Comparison of ENCODE assay signal across 23 cellular contexts in the genomic region with DNA sequence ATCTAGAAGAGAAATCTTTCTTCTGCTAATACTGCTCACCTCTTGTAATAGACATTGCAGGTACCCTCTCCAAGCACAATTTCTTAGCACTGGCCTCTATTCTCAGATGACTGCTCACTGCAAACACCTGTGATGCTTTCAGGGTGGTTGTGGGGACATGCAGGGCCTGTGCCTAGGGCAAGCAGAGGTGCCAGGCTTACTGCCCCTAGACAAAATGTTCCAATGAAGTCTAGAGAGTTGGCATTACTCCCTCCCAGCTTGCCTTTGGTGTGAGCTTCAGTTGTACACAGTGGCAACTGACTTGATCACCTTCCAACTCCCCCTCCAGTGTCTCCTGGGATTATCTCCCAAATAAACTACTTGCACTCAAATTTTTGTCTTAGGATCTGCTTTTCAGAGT. TPM values are rescaled to one million over a fixed set of nuclear protein-coding genes. Genes with fewer than 3 reads are reported as not detected.
"Had no signal": no experiment of that assay in that cellular context is flagged by ENCODE, and none has a peak within 500 bp of the region (broad histone marks: within the 10 kb centered on the region; RNA-seq: fewer than 3 reads in every experiment).

No MANE protein-coding gene starts in this region.

- H2AFZ ChIP-seq: PC-9 had no signal

- FAIRE-seq: HepG2 had no signal

- DNase-seq: IMR-90; Kasumi-1; MM.1S; NCI-H1092 treated with DMSO at 0.1 percent for 48 hours; NCI-H1436 treated with DMSO at 0.1 percent for 48 hours; NCI-H1694; NCI-H187 treated with DMSO at 0.1 percent for 48 hours; NCI-H2029 treated with DMSO at 0.1 percent for 48 hours; NCI-H345; NCI-H446 treated with DMSO at 0.1 percent for 48 hours; NCI-H510A treated with DMSO at 0.1 percent for 48 hours; NCI-H526 treated with DMSO at 0.1 percent for 48 hours; NCI-H774; NK-92 treated with Interleukin-12 subunit alpha and Interleukin-12 subunit beta, amount 100 ng/mL, for 24 hours; OCI-M1; PC-9; SHP77; SK-N-SH; SW 1271; T-cell had no signal

- H3K9me3 ChIP-seq: SK-N-SH had no signal

- ATAC-seq: HepG2, T-cell had no signal

- H3K4me3 ChIP-seq: PC-9 had no signal

- H3K4me2 ChIP-seq: KMS-11, PC-9, SK-N-SH had no signal

- H3K9ac ChIP-seq: KMS-11, SK-N-SH had no signal

- H3K27ac ChIP-seq: KMS-11, PC-9 had no signal

RNA-seq across cellular contexts. Expression of gene TXNDC2, which starts 12.9 kb away (rescaled TPM):
- total RNA-seq: HepG2, SK-MEL-5, T-cell had no signal
- polyA plus RNA-seq: HepG2, IMR-90 had no signal
